Comparison of ENCODE assay signal across 30 cellular contexts in genomic region chr10:71043858-71044257, GRCh38.
DNase-seq lines count a peak whose midpoint lies in the region; ATAC-seq, FAIRE-seq and TF ChIP-seq lines count a peak whose summit lies in the region.
"Had no signal": no experiment of that assay in that cellular context is flagged by ENCODE, and none has a peak within 500 bp of the region (broad histone marks: within the 10 kb centered on the region; RNA-seq: fewer than 3 reads in every experiment).

No MANE protein-coding gene starts in this region.

- H3K9me3 ChIP-seq in left ventricle myocardium inferior (replicated peaks) (no peaks in the 10 kb centered on the region), HepG2 (ENCODE audit: low read length) (no peaks in the 10 kb centered on the region), sigmoid colon (no peaks in the 10 kb centered on the region), upper lobe of right lung (no peaks in the 10 kb centered on the region)
- H3K9me3 ChIP-seq: BE2C, BLaER1 had no signal

- H3K27me3 ChIP-seq in left ventricle myocardium inferior (ENCODE audit: low read depth) (peaks cover 19% of the 10 kb centered on the region), HepG2 (ENCODE audit: control insufficient read depth in 1 of 2, insufficient read depth in 2 of 2, low read length in 2 of 2) (peaks cover 7 to 48% of the 10 kb centered on the region in 2 experiments; a peak in 4 of 5 replicates), sigmoid colon (no peaks in the 10 kb centered on the region), upper lobe of right lung (no peaks in the 10 kb centered on the region)
- H3K27me3 ChIP-seq: BE2C, BLaER1 had no signal

- no peaks in the 10 kb centered on the region for H4K20me1 ChIP-seq in HepG2 (ENCODE audit: insufficient read depth, low read length)
- H4K20me1 ChIP-seq: BLaER1 had no signal

- TF ChIP-seq CTCF in left ventricle myocardium inferior (IDR thresholded peaks at IDR 0.05; ENCODE audit: borderline replicate concordance): no peak
- no peak for TF ChIP-seq CTCF in HepG2 (CRISPR knock-in tag; IDR thresholded peaks at IDR 0.05)
- TF ChIP-seq CTCF in sigmoid colon (IDR thresholded peaks at IDR 0.05): no peak
- no peak for TF ChIP-seq CTCF in upper lobe of right lung (IDR thresholded peaks at IDR 0.05)

- intact Hi-C loops in cardiac septum (cut with DNase I) (no loop called here), left ventricle myocardium inferior (cut with micrococcal nuclease) (no loop called here), HepG2 (cut with micrococcal nuclease; ENCODE audit: unreplicated experiment) (no loop called here), sigmoid colon (cut with DNase I) (no loop called here), upper lobe of right lung (cut with DNase I) (no loop called here)
- intact Hi-C loops in activated CD4-positive, alpha-beta memory T cell treated with anti-CD3 and anti-CD28 coated beads for 36 hours (cut with micrococcal nuclease): no loop called here

- no peak overlapping the region for H3K4me3 Mint-ChIP-seq in stimulated activated naive B cell treated with anti-CD40 and anti-IgM and Interleukin-4, amounts not matched to agents 10 μg/mL and 1 μg/mL and 100 μg/mL, for 72 hours
- no peak overlapping the region for H3K4me3 Mint-ChIP-seq in activated CD4-positive, alpha-beta memory T cell treated with anti-CD3 and anti-CD28 coated beads for 36 hours
- H3K4me3 Mint-ChIP-seq: CD14-positive monocyte; CD4-positive, alpha-beta memory T cell; CD4-positive, CD25-positive, alpha-beta regulatory T cell; CD8-positive, alpha-beta memory T cell had no signal

- peaks cover 0 to 14% of the 10 kb centered on the region in 2 donors for H3K27me3 Mint-ChIP-seq in stimulated activated naive B cell treated with anti-CD40 and anti-IgM and Interleukin-4, amounts not matched to agents 10 μg/mL and 1 μg/mL and 100 μg/mL, for 72 hours
- H3K27me3 Mint-ChIP-seq in activated CD4-positive, alpha-beta memory T cell treated with anti-CD3 and anti-CD28 coated beads for 36 hours: peaks cover 4% of the 10 kb centered on the region
- H3K27me3 Mint-ChIP-seq: CD4-positive, CD25-positive, alpha-beta regulatory T cell had no signal

- H3K36me3 ChIP-seq in left ventricle myocardium inferior: no peaks in the 10 kb centered on the region
- no peaks in the 10 kb centered on the region for H3K36me3 ChIP-seq in HepG2 (replicated peaks in 1 of 2; ENCODE audit: control insufficient read depth in 1 of 2, insufficient read depth in 2 of 2, low read length in 2 of 2)
- no peaks in the 10 kb centered on the region for H3K36me3 ChIP-seq in sigmoid colon
- no peaks in the 10 kb centered on the region for H3K36me3 ChIP-seq in upper lobe of right lung
- H3K36me3 ChIP-seq: BE2C, BLaER1 had no signal

- TF ChIP-seq POLR2A in HepG2 (IDR thresholded peaks at IDR 0.05; ENCODE audit: insufficient read depth in 1 of 2, low read depth in 2 of 2, low read length in 2 of 2) (no peak), sigmoid colon (IDR thresholded peaks at IDR 0.05) (no peak)

- CTCF ChIA-PET in HepG2 (lab: Yijun Ruan, JAX; ENCODE audit: low intra/inter-chr PET ratio, low total read pairs): no interaction called here
- CTCF ChIA-PET in activated CD4-positive, alpha-beta memory T cell treated with anti-CD3 and anti-CD28 coated beads for 36 hours (lab: Charles Lee): no interaction called here

- no peak for TF ChIP-seq RAD21 in HepG2 (CRISPR knock-in tag; IDR thresholded peaks at IDR 0.05)

- FAIRE-seq in HepG2 (lab: Jason Lieb, UNC): no peak
- FAIRE-seq: A204.1, GM12878, GM12892, GM18507, GM19239 had no signal

- TF ChIP-seq EP300 in HepG2 (IDR thresholded peaks at IDR 0.05; ENCODE audit: low read depth in 2 of 2, low read length in 2 of 2) (no peak), HepG2 (CRISPR knock-in tag; IDR thresholded peaks at IDR 0.05; ENCODE audit: borderline replicate concordance) (no peak), sigmoid colon (IDR thresholded peaks at IDR 0.05) (no peak)

- peaks cover 4% of the 10 kb centered on the region in 2 donors for H3K4me1 Mint-ChIP-seq in stimulated activated naive B cell treated with anti-CD40 and anti-IgM and Interleukin-4, amounts not matched to agents 10 μg/mL and 1 μg/mL and 100 μg/mL, for 72 hours
- no peaks in the 10 kb centered on the region for H3K4me1 Mint-ChIP-seq in activated CD4-positive, alpha-beta memory T cell treated with anti-CD3 and anti-CD28 coated beads for 36 hours (ENCODE audit: low read depth)
- H3K4me1 Mint-ChIP-seq: CD4-positive, alpha-beta memory T cell; CD8-positive, alpha-beta memory T cell had no signal

- H3K4me3 ChIP-seq in left ventricle myocardium inferior: no peak overlapping the region
- no peak overlapping the region for H3K4me3 ChIP-seq in HepG2 (replicated peaks in 1 of 3; ENCODE audit: insufficient read depth in 1 of 3, low read depth in 2 of 3, low read length in 3 of 3)
- no peak overlapping the region for H3K4me3 ChIP-seq in sigmoid colon
- H3K4me3 ChIP-seq in upper lobe of right lung: no peak overlapping the region
- H3K4me3 ChIP-seq: BLaER1, GM12878 had no signal

- no peaks in the 10 kb centered on the region for H3K79me2 ChIP-seq in HepG2 (ENCODE audit: insufficient read depth, low read length)

- H3K36me3 Mint-ChIP-seq in stimulated activated naive B cell treated with anti-CD40 and anti-IgM and Interleukin-4, amounts not matched to agents 10 μg/mL and 1 μg/mL and 100 μg/mL, for 72 hours: no peaks in the 10 kb centered on the region
- no peaks in the 10 kb centered on the region for H3K36me3 Mint-ChIP-seq in activated CD4-positive, alpha-beta memory T cell treated with anti-CD3 and anti-CD28 coated beads for 36 hours
- H3K36me3 Mint-ChIP-seq: CD14-positive monocyte; CD4-positive, alpha-beta memory T cell; CD4-positive, CD25-positive, alpha-beta regulatory T cell; CD8-positive, alpha-beta memory T cell had no signal

- H3K9me3 Mint-ChIP-seq in stimulated activated naive B cell treated with anti-CD40 and anti-IgM and Interleukin-4, amounts not matched to agents 10 μg/mL and 1 μg/mL and 100 μg/mL, for 72 hours: no peaks in the 10 kb centered on the region
- no peaks in the 10 kb centered on the region for H3K9me3 Mint-ChIP-seq in activated CD4-positive, alpha-beta memory T cell treated with anti-CD3 and anti-CD28 coated beads for 36 hours
- H3K9me3 Mint-ChIP-seq: CD4-positive, alpha-beta memory T cell; CD4-positive, CD25-positive, alpha-beta regulatory T cell; CD8-positive, alpha-beta memory T cell had no signal

- H3K4me1 ChIP-seq in left ventricle myocardium inferior (peaks cover 8% of the 10 kb centered on the region), HepG2 (ENCODE audit: insufficient read depth, low read length) (no peaks in the 10 kb centered on the region), sigmoid colon (no peaks in the 10 kb centered on the region), upper lobe of right lung (no peaks in the 10 kb centered on the region)

- H3K27ac Mint-ChIP-seq in stimulated activated naive B cell treated with anti-CD40 and anti-IgM and Interleukin-4, amounts not matched to agents 10 μg/mL and 1 μg/mL and 100 μg/mL, for 72 hours: no peak overlapping the region
- H3K27ac Mint-ChIP-seq in activated CD4-positive, alpha-beta memory T cell treated with anti-CD3 and anti-CD28 coated beads for 36 hours: no peak overlapping the region
- H3K27ac Mint-ChIP-seq: CD14-positive monocyte; CD4-positive, alpha-beta memory T cell; CD4-positive, CD25-positive, alpha-beta regulatory T cell; CD8-positive, alpha-beta memory T cell had no signal

- no peak overlapping the region for H3K9ac ChIP-seq in HepG2 (ENCODE audit: insufficient read depth, low read depth, low read length)
- H3K9ac ChIP-seq: BLaER1 had no signal

- POLR2A ChIA-PET in HepG2 (lab: Yijun Ruan, JAX): no interaction called here
- POLR2A ChIA-PET in activated CD4-positive, alpha-beta memory T cell treated with anti-CD3 and anti-CD28 coated beads for 36 hours (lab: Charles Lee): no interaction called here

- BruUV-seq in HepG2 (replicated peaks; lab: Mats Ljungman, UMichigan): no TSS peak

- WGBS in HepG2 (ENCODE audit: low lambda C conversion rate): 13% methylated on average over 4 of the region's 4 CpGs
- 82 to 90% methylated on average over 4 of the region's 4 CpGs for WGBS in sigmoid colon, 2 donors

- DNase-seq in cardiac septum (ENCODE audit: low spot score): peak; percentile 47
- DNase-seq in left ventricle myocardium inferior: no peak
- DNase-seq in HepG2 (ENCODE audit: low spot score): no peak
- DNase-seq in sigmoid colon: peak; percentile 34
- DNase-seq in upper lobe of right lung: peak; percentile 42
- no peak for DNase-seq in stimulated activated naive B cell treated with anti-CD40 and anti-IgM and Interleukin-4, amounts not matched to agents 10 μg/mL and 1 μg/mL and 100 μg/mL, for 72 hours
- DNase-seq in NCI-H2029 treated with DMSO at 0.1 percent for 48 hours (lab: John Stamatoyannopoulos, UW): no peak
- DNase-seq in activated CD4-positive, alpha-beta memory T cell treated with anti-CD3 and anti-CD28 coated beads for 36 hours: no peak
- DNase-seq: 8988T; ACHN; BE2C; C1 segment of cervical spinal cord; CD4-positive, alpha-beta memory T cell; CD4-positive, CD25-positive, alpha-beta regulatory T cell; CD8-positive, alpha-beta memory T cell; COR-L47; DMS 273 treated with DMSO at 0.1 percent for 48 hours; DMS153; DMS53; DMS79; DND-41; EL; GDM1 had no signal

- H3K27ac ChIP-seq in left ventricle myocardium inferior (replicated peaks) (no peak overlapping the region), HepG2 (ENCODE audit: extremely low read length, insufficient read depth, low read length) (no peak overlapping the region), sigmoid colon (no peak overlapping the region), upper lobe of right lung (no peak overlapping the region)
- H3K27ac ChIP-seq: BLaER1 had no signal

- no peak overlapping the region for H2AFZ ChIP-seq in HepG2 (ENCODE audit: low read length)

- ATAC-seq in HepG2 (no peak), upper lobe of right lung (no peak)
- no peak for ATAC-seq in stimulated activated naive B cell treated with anti-CD40 and anti-IgM and Interleukin-4, amounts not matched to agents 10 μg/mL and 1 μg/mL and 100 μg/mL, for 72 hours (replicated peaks)
- ATAC-seq: GM12878 had no signal

- in situ Hi-C loops in HepG2 (cut with HindIII; ENCODE audit: extremely low pct_ligation_motif_present, low pct_unique_long_range_greater_than_20kb): no loop called here

- no peak overlapping the region for H3K4me2 ChIP-seq in HepG2 (ENCODE audit: low read depth, low read length)
- H3K4me2 ChIP-seq: BLaER1 had no signal

TF ChIP-seq in HepG2, 621 proteins besides CTCF, POLR2A, EP300 and RAD21:
- TF ChIP-seq ZNF629 (CRISPR knock-in tag; conservative IDR thresholded peaks at IDR 0.05) (peak; percentile 66; the same call in 1 of the 2 replicates), KLF13 (CRISPR knock-in tag; IDR thresholded peaks at IDR 0.05) (no peak)

Comparison
In these comparisons a context has a peak if more than half of its experiments do, and no peak if none do; other contexts are left out.
1. DNase-seq: peak in cardiac septum (single experiment), sigmoid colon (single experiment) and upper lobe of right lung (single experiment); none in left ventricle myocardium inferior (single experiment), HepG2 (single experiment), stimulated activated naive B cell treated with anti-CD40 and anti-IgM and Interleukin-4, amounts not matched to agents 10 μg/mL and 1 μg/mL and 100 μg/mL, for 72 hours (single experiment), NCI-H2029 treated with DMSO at 0.1 percent for 48 hours (single experiment) and activated CD4-positive, alpha-beta memory T cell treated with anti-CD3 and anti-CD28 coated beads for 36 hours (single experiment).